17 cellular contexts compared by ENCODE assay signal in the genomic region with DNA sequence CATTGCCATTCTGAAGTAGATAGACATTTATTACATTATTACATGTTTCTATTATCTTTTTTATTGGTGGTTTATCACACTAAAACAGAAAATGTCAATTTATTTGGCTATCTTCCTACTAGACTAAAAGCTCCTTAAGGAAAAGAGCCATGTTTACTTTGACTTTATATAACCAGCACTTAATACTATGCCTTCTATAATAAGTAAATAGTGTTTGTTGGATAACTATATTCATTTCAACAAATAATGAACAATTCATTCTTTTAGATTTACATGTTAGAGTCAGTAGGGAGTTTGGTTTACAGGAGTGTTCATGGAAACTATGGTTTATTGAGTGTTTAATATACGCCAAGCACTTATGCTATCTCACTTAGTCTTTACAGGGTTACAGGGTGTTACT. TPM values are rescaled to one million over a fixed set of nuclear protein-coding genes. Genes with fewer than 3 reads are reported as not detected.
A peak's percentile ranks its signal among the peaks of the same experiment; 100 is the strongest.
DNase-seq lines count a peak whose midpoint lies in the region; ATAC-seq, FAIRE-seq and TF ChIP-seq lines count a peak whose summit lies in the region.
"Had no signal": no experiment of that assay in that cellular context is flagged by ENCODE, and none has a peak within 500 bp of the region (broad histone marks: within the 10 kb centered on the region; RNA-seq: fewer than 3 reads in every experiment).

No MANE protein-coding gene starts in this region.

- no peak overlapping the region for H2AFZ ChIP-seq in PC-3 (ENCODE audit: low read length)
- no peak overlapping the region for H2AFZ ChIP-seq in trophoblast cell (ENCODE audit: insufficient read depth, low read length, poor library complexity)
- no peak overlapping the region for H2AFZ ChIP-seq in neural progenitor cell (replicated peaks)

- BruUV-seq in PC-3 (replicated peaks; lab: Mats Ljungman, UMichigan) = no TSS peak

- no peak for DNase-seq in PC-3
- no peak for DNase-seq in pancreas
- no peak for DNase-seq in activated T-helper 1 cell treated with anti-CD3 and anti-CD28 coated beads, Interleukin-12 subunit alpha, Interleukin-12 subunit beta, Interleukin-2, Interleukin-4 antibody, amounts not matched to agents 30 ng/mL and 10 ng/mL and 1 ng/mL, durations not matched to agents 14 hours and 24 hours and 36 hours (ENCODE audit: low spot score)
- no peak for DNase-seq in trophoblast cell
- DNase-seq in neural progenitor cell (ENCODE audit: low spot score) = no peak
- DNase-seq: Caco-2; CD4-positive, CD25-positive, alpha-beta regulatory T cell; CD8-positive, alpha-beta T cell; DMS153; DND-41; GOT3 had no signal

- no peaks in the 10 kb centered on the region for H3K79me1 ChIP-seq in trophoblast cell (ENCODE audit: low read length)

- ATAC-seq in PC-3 (peak; percentile 60), pancreas (no peak)
- ATAC-seq: CD8-positive, alpha-beta T cell had no signal

- H3K4me3 Mint-ChIP-seq in activated T-helper 1 cell treated with anti-CD3 and anti-CD28 coated beads, Interleukin-12 subunit alpha, Interleukin-12 subunit beta, Interleukin-2, Interleukin-4 antibody, amounts not matched to agents 30 ng/mL and 10 ng/mL and 1 ng/mL, durations not matched to agents 14 hours and 24 hours and 36 hours = no peak overlapping the region
- H3K4me3 Mint-ChIP-seq in neural progenitor cell = no peak overlapping the region
- H3K4me3 Mint-ChIP-seq: B cell; CD4-positive, CD25-positive, alpha-beta regulatory T cell; CD8-positive, alpha-beta T cell had no signal

- no peaks in the 10 kb centered on the region for H3K9me2 ChIP-seq in PC-3 (replicated peaks; ENCODE audit: low read length)

- TF ChIP-seq CTCF in HEK293 (tag by site-specific recombination; IDR thresholded peaks at IDR 0.05) = no peak
- TF ChIP-seq CTCF in PC-3 (conservative IDR thresholded peaks at IDR 0.05; ENCODE audit: low read depth, low read length) = no peak
- TF ChIP-seq CTCF in pancreas (IDR thresholded peaks at IDR 0.05) = no peak
- no peak for TF ChIP-seq CTCF in neural progenitor cell (IDR thresholded peaks at IDR 0.05)

- H3K36me3 Mint-ChIP-seq in activated T-helper 1 cell treated with anti-CD3 and anti-CD28 coated beads, Interleukin-12 subunit alpha, Interleukin-12 subunit beta, Interleukin-2, Interleukin-4 antibody, amounts not matched to agents 30 ng/mL and 10 ng/mL and 1 ng/mL, durations not matched to agents 14 hours and 24 hours and 36 hours (ENCODE audit: low read depth) = peaks cover 16% of the 10 kb centered on the region
- H3K36me3 Mint-ChIP-seq in neural progenitor cell = peaks cover 5% of the 10 kb centered on the region

- H3K9ac ChIP-seq in PC-3 (ENCODE audit: low read length) = no peak overlapping the region
- no peak overlapping the region for H3K9ac ChIP-seq in trophoblast cell (ENCODE audit: low read length)
- H3K9ac ChIP-seq in neural progenitor cell = no peak overlapping the region
- H3K9ac ChIP-seq: BLaER1 had no signal

- H3K14ac ChIP-seq in trophoblast cell (ENCODE audit: low read length) = no peak overlapping the region

- H3K4me2 ChIP-seq in PC-3 (ENCODE audit: low read length) = no peak overlapping the region
- no peak overlapping the region for H3K4me2 ChIP-seq in trophoblast cell (ENCODE audit: low read length)
- no peak overlapping the region for H3K4me2 ChIP-seq in neural progenitor cell
- H3K4me2 ChIP-seq: BLaER1 had no signal

- no peak overlapping the region for H4K91ac ChIP-seq in trophoblast cell (ENCODE audit: low read depth, low read length)

- no peak overlapping the region for H3K4me3 ChIP-seq in HEK293 (ENCODE audit: low read depth, low read length)
- no peak overlapping the region for H3K4me3 ChIP-seq in PC-3 (ENCODE audit: low read length)
- H3K4me3 ChIP-seq in pancreas = no peak overlapping the region
- H3K4me3 ChIP-seq in trophoblast cell (ENCODE audit: low read depth, low read length) = no peak overlapping the region
- no peak overlapping the region for H3K4me3 ChIP-seq in neural progenitor cell
- H3K4me3 ChIP-seq: BLaER1, HAP-1 had no signal

- peaks cover 0 to 3% of the 10 kb centered on the region in 2 experiments; a peak in 1 of 3 replicates for H3K36me3 ChIP-seq in HEK293 (ENCODE audit: control insufficient read depth in 2 of 2, insufficient read depth in 1 of 2, low read length in 2 of 2)
- peaks cover 3% of the 10 kb centered on the region; the same call in 1 of the 2 replicates for H3K36me3 ChIP-seq in PC-3 (ENCODE audit: low read depth, low read length)
- no peaks in the 10 kb centered on the region for H3K36me3 ChIP-seq in pancreas
- peaks cover 0 to 2% of the 10 kb centered on the region in 2 experiments for H3K36me3 ChIP-seq in trophoblast cell (ENCODE audit: control insufficient read depth in 1 of 2, insufficient read depth in 2 of 2, low read length in 2 of 2)
- no peaks in the 10 kb centered on the region for H3K36me3 ChIP-seq in neural progenitor cell
- H3K36me3 ChIP-seq: HAP-1 had no signal

- no peak overlapping the region for H4K8ac ChIP-seq in trophoblast cell (ENCODE audit: low read depth, low read length)

- no peaks in the 10 kb centered on the region for H3K27me3 Mint-ChIP-seq in activated T-helper 1 cell treated with anti-CD3 and anti-CD28 coated beads, Interleukin-12 subunit alpha, Interleukin-12 subunit beta, Interleukin-2, Interleukin-4 antibody, amounts not matched to agents 30 ng/mL and 10 ng/mL and 1 ng/mL, durations not matched to agents 14 hours and 24 hours and 36 hours (ENCODE audit: insufficient read depth)
- H3K27me3 Mint-ChIP-seq in neural progenitor cell (ENCODE audit: insufficient read depth, low read depth) = no peaks in the 10 kb centered on the region
- H3K27me3 Mint-ChIP-seq: B cell; CD4-positive, CD25-positive, alpha-beta regulatory T cell had no signal

- no peak overlapping the region for H3K4ac ChIP-seq in trophoblast cell (ENCODE audit: low read depth, low read length)

- H3K18ac ChIP-seq in trophoblast cell (ENCODE audit: low read length) = no peak overlapping the region

- no peaks in the 10 kb centered on the region for H3K4me1 ChIP-seq in HEK293 (ENCODE audit: control insufficient read depth, insufficient read depth, low read length)
- peaks cover 7% of the 10 kb centered on the region; the same call in 1 of the 2 replicates for H3K4me1 ChIP-seq in PC-3 (ENCODE audit: insufficient read depth, low read length)
- H3K4me1 ChIP-seq in pancreas = peaks cover 0 to 5% (median 0%) of the 10 kb centered on the region in 3 donors
- H3K4me1 ChIP-seq in trophoblast cell (ENCODE audit: control insufficient read depth in 1 of 2, insufficient read depth in 2 of 2, low read length in 2 of 2) = peaks cover 0 to 2% of the 10 kb centered on the region in 2 experiments
- no peaks in the 10 kb centered on the region for H3K4me1 ChIP-seq in neural progenitor cell
- H3K4me1 ChIP-seq: Caco-2, HAP-1 had no signal

- H2AK5ac ChIP-seq in trophoblast cell (ENCODE audit: low read length) = no peak overlapping the region

- H3K9me3 Mint-ChIP-seq in activated T-helper 1 cell treated with anti-CD3 and anti-CD28 coated beads, Interleukin-12 subunit alpha, Interleukin-12 subunit beta, Interleukin-2, Interleukin-4 antibody, amounts not matched to agents 30 ng/mL and 10 ng/mL and 1 ng/mL, durations not matched to agents 14 hours and 24 hours and 36 hours = no peaks in the 10 kb centered on the region
- no peaks in the 10 kb centered on the region for H3K9me3 Mint-ChIP-seq in neural progenitor cell
- H3K9me3 Mint-ChIP-seq: CD8-positive, alpha-beta T cell had no signal

- H2BK120ac ChIP-seq in trophoblast cell (ENCODE audit: insufficient read depth, low read length, poor library complexity) = no peak overlapping the region

- POLR2A ChIA-PET in HEK293 (lab: Yijun Ruan, JAX) (no interaction called here), PC-3 (lab: Charles Lee; ENCODE audit: unreplicated experiment) (no interaction called here)

- CTCF ChIA-PET in HEK293 (lab: Yijun Ruan, JAX) = interaction anchor here (1.6 to 1.8 kb wide), 2 partner anchors 12 to 98 kb away, joined by 3 read pairs; no protein-coding TSS in a partner anchor
- CTCF ChIA-PET in PC-3 (lab: Charles Lee) = interaction anchor here (0.5 kb wide), 1 partner anchor 11 kb away, joined by 3 read pairs; no protein-coding TSS in a partner anchor

- no peak overlapping the region for H3K27ac ChIP-seq in HEK293 (ENCODE audit: extremely low read depth, low read depth, low read length)
- H3K27ac ChIP-seq in PC-3 (ENCODE audit: low read length) = no peak overlapping the region
- no peak overlapping the region for H3K27ac ChIP-seq in pancreas
- no peak overlapping the region for H3K27ac ChIP-seq in trophoblast cell (ENCODE audit: low read depth, low read length)
- no peak overlapping the region for H3K27ac ChIP-seq in neural progenitor cell
- H3K27ac ChIP-seq: BLaER1, C4-2B had no signal

- peaks cover 28% of the 10 kb centered on the region for H3K4me1 Mint-ChIP-seq in activated T-helper 1 cell treated with anti-CD3 and anti-CD28 coated beads, Interleukin-12 subunit alpha, Interleukin-12 subunit beta, Interleukin-2, Interleukin-4 antibody, amounts not matched to agents 30 ng/mL and 10 ng/mL and 1 ng/mL, durations not matched to agents 14 hours and 24 hours and 36 hours (ENCODE audit: low read depth)
- peaks cover 3% of the 10 kb centered on the region for H3K4me1 Mint-ChIP-seq in neural progenitor cell

- no peaks in the 10 kb centered on the region for H4K20me1 ChIP-seq in PC-3 (ENCODE audit: low read length)
- H4K20me1 ChIP-seq in neural progenitor cell (ENCODE audit: low read depth) = no peaks in the 10 kb centered on the region

- intact Hi-C loops in PC-3 (cut with micrococcal nuclease) (no loop called here), pancreas (cut with DNase I) (no loop called here)
- intact Hi-C loops in activated T-helper 1 cell treated with anti-CD3 and anti-CD28 coated beads, Interleukin-12 subunit alpha, Interleukin-12 subunit beta, Interleukin-2, Interleukin-4 antibody, amounts not matched to agents 30 ng/mL and 10 ng/mL and 1 ng/mL, durations not matched to agents 14 hours and 24 hours and 36 hours (cut with micrococcal nuclease) = no loop called here

- no peak overlapping the region for H2BK12ac ChIP-seq in trophoblast cell (ENCODE audit: low read length)

- H3K27me3 ChIP-seq in PC-3 (ENCODE audit: low read length) (no peaks in the 10 kb centered on the region), pancreas (no peaks in the 10 kb centered on the region), trophoblast cell (ENCODE audit: insufficient read depth, low read length) (no peaks in the 10 kb centered on the region), neural progenitor cell (no peaks in the 10 kb centered on the region)
- H3K27me3 ChIP-seq: BLaER1 had no signal

- 98 to 100% methylated on average over 1 of the region's 1 CpG for WGBS in pancreas, 2 donors
- no CpG with 5 or more reads among the region's 1 CpG for WGBS in trophoblast cell (ENCODE audit: extremely low coverage, insufficient coverage, insufficient read length)

- H3K9me3 ChIP-seq in HEK293 (ENCODE audit: control insufficient read depth, insufficient read depth, low read depth, low read length) (no peaks in the 10 kb centered on the region), PC-3 (ENCODE audit: low read length) (no peaks in the 10 kb centered on the region), pancreas (no peaks in the 10 kb centered on the region), trophoblast cell (ENCODE audit: insufficient read depth, low read depth, low read length) (no peaks in the 10 kb centered on the region), neural progenitor cell (ENCODE audit: low read depth) (no peaks in the 10 kb centered on the region)
- H3K9me3 ChIP-seq: BLaER1, Caco-2, HAP-1 had no signal

- no peak overlapping the region for H4K12ac ChIP-seq in trophoblast cell (ENCODE audit: low read depth, low read length)

- H3F3A ChIP-seq in PC-3 (ENCODE audit: low read length, unreplicated experiment) (no peaks in the 10 kb centered on the region), neural progenitor cell (ENCODE audit: low read depth) (no peaks in the 10 kb centered on the region)

- H3K27ac Mint-ChIP-seq in activated T-helper 1 cell treated with anti-CD3 and anti-CD28 coated beads, Interleukin-12 subunit alpha, Interleukin-12 subunit beta, Interleukin-2, Interleukin-4 antibody, amounts not matched to agents 30 ng/mL and 10 ng/mL and 1 ng/mL, durations not matched to agents 14 hours and 24 hours and 36 hours = no peak overlapping the region
- no peak overlapping the region for H3K27ac Mint-ChIP-seq in neural progenitor cell
- H3K27ac Mint-ChIP-seq: B cell; CD8-positive, alpha-beta T cell had no signal

- no peak overlapping the region for H3K23ac ChIP-seq in trophoblast cell (ENCODE audit: low read length)

- H3K79me2 ChIP-seq in PC-3 (ENCODE audit: low read length) (peaks cover 53% of the 10 kb centered on the region), trophoblast cell (ENCODE audit: control insufficient read depth, insufficient read depth, low read length, poor library complexity) (no peaks in the 10 kb centered on the region), neural progenitor cell (ENCODE audit: low read depth) (peaks cover 21% of the 10 kb centered on the region)

- peak; percentile 49 for FAIRE-seq in pancreas (lab: Jason Lieb, UNC)
- FAIRE-seq: GM18507 had no signal

- H2BK5ac ChIP-seq in trophoblast cell (ENCODE audit: low read depth, low read length, poor library complexity) = no peak overlapping the region

RNA-seq across cellular contexts. Expression of a gene that starts 7.2 kb away (rescaled TPM):
- total RNA-seq in PC-3 (2014; rRNA removed) = 40.4 and 52.2 TPM in 2 replicates
- total RNA-seq in pancreas = 10 to 100 TPM; 16.0 to 35.2 (median 23.7) TPM
- polyA plus RNA-seq in pancreas = 10 to 100 TPM; 13.5 to 24.1 TPM
- total RNA-seq in activated T-helper 1 cell treated with anti-CD3 and anti-CD28 coated beads, Interleukin-12 subunit alpha, Interleukin-12 subunit beta, Interleukin-2, Interleukin-4 antibody, amounts not matched to agents 30 ng/mL and 10 ng/mL and 1 ng/mL, durations not matched to agents 14 hours and 24 hours and 36 hours = 47.6 and 52.7 TPM in 2 replicates
- polyA plus RNA-seq in trophoblast cell (2013) = 48.8 and 52.4 TPM in 2 replicates
- 66.7 and 108 TPM in 2 replicates for total RNA-seq in neural progenitor cell (ENCODE audit: low replicate concordance)

RNA-seq across cellular contexts. Expression of a gene that starts 7.4 kb away (rescaled TPM):
- total RNA-seq in PC-3 (2014; rRNA removed) (3.9 and 6.2 TPM in 2 replicates), pancreas (1 to 10 TPM; 2.7 to 6.2 (median 4.2) TPM), neural progenitor cell (ENCODE audit: low replicate concordance) (11.2 and 42.0 TPM in 2 replicates)
- 1 to 10 TPM; 2.2 to 2.3 TPM for polyA plus RNA-seq in pancreas
- total RNA-seq in activated T-helper 1 cell treated with anti-CD3 and anti-CD28 coated beads, Interleukin-12 subunit alpha, Interleukin-12 subunit beta, Interleukin-2, Interleukin-4 antibody, amounts not matched to agents 30 ng/mL and 10 ng/mL and 1 ng/mL, durations not matched to agents 14 hours and 24 hours and 36 hours = 8.6 and 9.3 TPM in 2 replicates
- 4.5 TPM in 2 replicates for polyA plus RNA-seq in trophoblast cell (2013)
